ENCODE assay signal across 11 cellular contexts in the genomic region with DNA sequence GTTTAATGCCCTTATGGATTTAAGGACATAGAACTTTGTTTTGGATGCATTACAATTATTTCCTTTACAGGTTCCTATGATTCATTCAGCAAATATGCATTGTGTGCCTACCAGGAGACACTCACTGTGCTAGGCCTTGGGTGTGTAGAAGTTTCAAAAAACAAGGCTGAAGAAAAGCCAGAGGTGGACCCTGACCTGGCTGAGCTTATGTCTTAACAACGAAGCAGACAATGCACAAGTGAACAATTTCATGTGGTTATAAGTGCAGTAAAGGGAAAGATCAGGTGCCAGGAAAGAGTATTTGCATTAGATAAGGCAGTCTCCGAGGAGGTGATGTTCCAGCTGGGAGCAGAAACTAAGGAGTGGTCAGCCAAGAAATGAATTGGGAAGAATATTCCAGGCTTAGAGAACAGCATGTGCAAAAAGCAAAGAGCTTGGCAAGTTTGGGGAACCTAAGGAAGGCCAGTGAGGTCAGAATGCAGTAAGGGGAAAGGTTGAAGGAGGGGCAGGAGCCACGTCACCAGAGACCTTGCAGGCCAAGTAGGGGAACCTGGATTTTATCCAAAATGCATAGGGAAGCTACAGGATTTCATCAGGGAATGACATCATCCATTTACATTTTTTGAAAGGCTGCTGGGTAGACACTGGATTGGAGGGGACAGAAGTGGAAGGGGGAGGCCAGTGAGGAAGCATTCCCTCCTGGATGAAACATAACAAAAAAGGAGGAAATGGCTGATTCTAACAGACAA.
DNase-seq lines count a peak whose midpoint lies in the region; ATAC-seq and TF ChIP-seq lines count a peak whose summit lies in the region.
"Had no signal": no experiment of that assay in that cellular context is flagged by ENCODE, and none has a peak within 500 bp of the region (broad histone marks: within the 10 kb centered on the region; RNA-seq: fewer than 3 reads in every experiment).

No MANE protein-coding gene starts in this region.

- H3K36me3 ChIP-seq in ES-I3 (ENCODE audit: insufficient read depth, low read length): no peaks in the 10 kb centered on the region

- H3K27ac ChIP-seq in foreskin keratinocyte: peak overlapping the region; percentile 51
- H3K27ac ChIP-seq: SK-N-MC had no signal

- H3K4me1 ChIP-seq in ES-I3 (ENCODE audit: insufficient read depth, low read length) (peaks cover 55% of the 10 kb centered on the region), foreskin keratinocyte (peaks cover 31% of the 10 kb centered on the region)

- peak overlapping the region; percentile 4; the same call in 1 of the 2 replicates for H3K9ac ChIP-seq in ES-I3 (ENCODE audit: low read depth, low read length)

- DNase-seq in foreskin keratinocyte (peak; percentile 76 to 84), omental fat pad (ENCODE audit: low spot score) (no peak), amygdala (lab: John Stamatoyannopoulos, UW) (no peak), DMS79 treated with DMSO at 0.1 percent for 48 hours (lab: John Stamatoyannopoulos, UW) (no peak), AG08396 (ENCODE audit: low spot score) (no peak)
- DNase-seq: activated effector memory CD4-positive, alpha-beta T cell treated with Interleukin-2 at 50 U/mL for 16 hours; KBM-7 had no signal

- ATAC-seq in SK-N-SH treated with all-trans-retinoic acid at 6 μM for 48 hours (peak; percentile 49), foreskin keratinocyte (peak; percentile 73), omental fat pad (ENCODE audit: low FRiP score) (peak; percentile 15), GM18498 (IDR thresholded peaks at IDR 0.05; ENCODE audit: unreplicated experiment) (no peak)

- TF ChIP-seq CTCF in foreskin keratinocyte (conservative IDR thresholded peaks at IDR 0.05) (no peak), omental fat pad (IDR thresholded peaks at IDR 0.05) (no peak)

- no peaks in the 10 kb centered on the region for H3K27me3 ChIP-seq in foreskin keratinocyte

- H3K9me3 ChIP-seq in ES-I3 (ENCODE audit: control insufficient read depth, insufficient read depth, low read length): no peaks in the 10 kb centered on the region

TF ChIP-seq in SK-N-SH treated with all-trans-retinoic acid at 6 μM for 48 hours, 23 proteins besides CTCF, POLR2A, EP300 and RAD21:
- TF ChIP-seq ZFP3 (CRISPR knock-in tag; IDR thresholded peaks at IDR 0.05): no peak; the same call in 1 of the 2 replicates
- TF ChIP-seq OSR1 (CRISPR knock-in tag; IDR thresholded peaks at IDR 0.05): no peak
- no peak for TF ChIP-seq SNAI2 (CRISPR knock-in tag; IDR thresholded peaks at IDR 0.05)
- TF ChIP-seq, protein P1, sequence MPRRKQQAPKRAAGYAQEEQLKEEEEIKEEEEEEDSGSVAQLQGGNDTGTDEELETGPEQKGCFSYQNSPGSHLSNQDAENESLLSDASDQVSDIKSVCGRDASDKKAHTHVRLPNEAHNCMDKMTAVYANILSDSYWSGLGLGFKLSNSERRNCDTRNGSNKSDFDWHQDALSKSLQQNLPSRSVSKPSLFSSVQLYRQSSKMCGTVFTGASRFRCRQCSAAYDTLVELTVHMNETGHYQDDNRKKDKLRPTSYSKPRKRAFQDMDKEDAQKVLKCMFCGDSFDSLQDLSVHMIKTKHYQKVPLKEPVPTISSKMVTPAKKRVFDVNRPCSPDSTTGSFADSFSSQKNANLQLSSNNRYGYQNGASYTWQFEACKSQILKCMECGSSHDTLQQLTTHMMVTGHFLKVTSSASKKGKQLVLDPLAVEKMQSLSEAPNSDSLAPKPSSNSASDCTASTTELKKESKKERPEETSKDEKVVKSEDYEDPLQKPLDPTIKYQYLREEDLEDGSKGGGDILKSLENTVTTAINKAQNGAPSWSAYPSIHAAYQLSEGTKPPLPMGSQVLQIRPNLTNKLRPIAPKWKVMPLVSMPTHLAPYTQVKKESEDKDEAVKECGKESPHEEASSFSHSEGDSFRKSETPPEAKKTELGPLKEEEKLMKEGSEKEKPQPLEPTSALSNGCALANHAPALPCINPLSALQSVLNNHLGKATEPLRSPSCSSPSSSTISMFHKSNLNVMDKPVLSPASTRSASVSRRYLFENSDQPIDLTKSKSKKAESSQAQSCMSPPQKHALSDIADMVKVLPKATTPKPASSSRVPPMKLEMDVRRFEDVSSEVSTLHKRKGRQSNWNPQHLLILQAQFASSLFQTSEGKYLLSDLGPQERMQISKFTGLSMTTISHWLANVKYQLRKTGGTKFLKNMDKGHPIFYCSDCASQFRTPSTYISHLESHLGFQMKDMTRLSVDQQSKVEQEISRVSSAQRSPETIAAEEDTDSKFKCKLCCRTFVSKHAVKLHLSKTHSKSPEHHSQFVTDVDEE (CRISPR knock-in tag; IDR thresholded peaks at IDR 0.05): no peak
- no peak for TF ChIP-seq ZNF565 (CRISPR knock-in tag; conservative IDR thresholded peaks at IDR 0.05; ENCODE audit: low read depth)
- TF ChIP-seq, protein P2, sequence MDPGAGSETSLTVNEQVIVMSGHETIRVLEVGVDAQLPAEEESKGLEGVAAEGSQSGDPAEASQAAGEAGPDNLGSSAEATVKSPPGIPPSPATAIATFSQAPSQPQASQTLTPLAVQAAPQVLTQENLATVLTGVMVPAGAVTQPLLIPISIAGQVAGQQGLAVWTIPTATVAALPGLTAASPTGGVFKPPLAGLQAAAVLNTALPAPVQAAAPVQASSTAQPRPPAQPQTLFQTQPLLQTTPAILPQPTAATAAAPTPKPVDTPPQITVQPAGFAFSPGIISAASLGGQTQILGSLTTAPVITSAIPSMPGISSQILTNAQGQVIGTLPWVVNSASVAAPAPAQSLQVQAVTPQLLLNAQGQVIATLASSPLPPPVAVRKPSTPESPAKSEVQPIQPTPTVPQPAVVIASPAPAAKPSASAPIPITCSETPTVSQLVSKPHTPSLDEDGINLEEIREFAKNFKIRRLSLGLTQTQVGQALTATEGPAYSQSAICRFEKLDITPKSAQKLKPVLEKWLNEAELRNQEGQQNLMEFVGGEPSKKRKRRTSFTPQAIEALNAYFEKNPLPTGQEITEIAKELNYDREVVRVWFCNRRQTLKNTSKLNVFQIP (CRISPR knock-in tag; IDR thresholded peaks at IDR 0.05; ENCODE audit: borderline replicate concordance, low read depth): no peak
- TF ChIP-seq ESRRG (CRISPR knock-in tag; IDR thresholded peaks at IDR 0.05): no peak
- TF ChIP-seq GLIS3 (CRISPR knock-in tag; IDR thresholded peaks at IDR 0.05): no peak
- no peak for TF ChIP-seq RARB (CRISPR knock-in tag; IDR thresholded peaks at IDR 0.05)
- no peak for TF ChIP-seq ZNF70 (CRISPR knock-in tag; IDR thresholded peaks at IDR 0.05)
- TF ChIP-seq ISL1 (CRISPR knock-in tag; IDR thresholded peaks at IDR 0.05): no peak
- no peak for TF ChIP-seq ZC3H10 (CRISPR knock-in tag; IDR thresholded peaks at IDR 0.05)
- TF ChIP-seq, protein P3, sequence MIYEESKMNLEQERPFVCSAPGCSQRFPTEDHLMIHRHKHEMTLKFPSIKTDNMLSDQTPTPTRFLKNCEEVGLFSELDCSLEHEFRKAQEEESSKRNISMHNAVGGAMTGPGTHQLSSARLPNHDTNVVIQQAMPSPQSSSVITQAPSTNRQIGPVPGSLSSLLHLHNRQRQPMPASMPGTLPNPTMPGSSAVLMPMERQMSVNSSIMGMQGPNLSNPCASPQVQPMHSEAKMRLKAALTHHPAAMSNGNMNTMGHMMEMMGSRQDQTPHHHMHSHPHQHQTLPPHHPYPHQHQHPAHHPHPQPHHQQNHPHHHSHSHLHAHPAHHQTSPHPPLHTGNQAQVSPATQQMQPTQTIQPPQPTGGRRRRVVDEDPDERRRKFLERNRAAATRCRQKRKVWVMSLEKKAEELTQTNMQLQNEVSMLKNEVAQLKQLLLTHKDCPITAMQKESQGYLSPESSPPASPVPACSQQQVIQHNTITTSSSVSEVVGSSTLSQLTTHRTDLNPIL (CRISPR knock-in tag; IDR thresholded peaks at IDR 0.05; ENCODE audit: low read depth): no peak

Comparison
In these comparisons a context has a peak if more than half of its experiments do, and no peak if none do; other contexts are left out.
1. DNase-seq: peak in foreskin keratinocyte (2 of 2); none in omental fat pad (single experiment), amygdala (0 of 56), DMS79 treated with DMSO at 0.1 percent for 48 hours (single experiment) and AG08396 (single experiment).